9 cellular contexts compared by ENCODE assay signal in genomic region chrX:7941390-7942042, GRCh38. TPM values are rescaled to one million over a fixed set of nuclear protein-coding genes. Genes with fewer than 3 reads are reported as not detected.
DNase-seq lines count a peak whose midpoint lies in the region; ATAC-seq and TF ChIP-seq lines count a peak whose summit lies in the region.
"Had no signal": no experiment of that assay in that cellular context is flagged by ENCODE, and none has a peak within 500 bp of the region (broad histone marks: within the 10 kb centered on the region; RNA-seq: fewer than 3 reads in every experiment).

No MANE protein-coding gene starts in this region.

- H3K4me2 ChIP-seq in GM23248 (ENCODE audit: unreplicated experiment), result no peak overlapping the region

- H3K27ac Mint-ChIP-seq in Calu3 (ENCODE audit: unreplicated experiment), result no peak overlapping the region

- H3K36me3 ChIP-seq in GM23248 (ENCODE audit: low read depth), result no peaks in the 10 kb centered on the region

- intact Hi-C loops in Calu3 (cut with micrococcal nuclease; ENCODE audit: unreplicated experiment), result no loop called here
- intact Hi-C loops in left colon (cut with DNase I, micrococcal nuclease), result no loop called here

- no peaks in the 10 kb centered on the region for H3K4me1 ChIP-seq in GM23248 (ENCODE audit: insufficient read depth)

- H3K9me3 Mint-ChIP-seq in Calu3 (ENCODE audit: low read depth, unreplicated experiment), result no peaks in the 10 kb centered on the region
- H3K9me3 Mint-ChIP-seq: central memory CD8-positive, alpha-beta T cell had no signal

- in situ Hi-C loops in GM23248 (cut with MboI), result no loop called here

- H3K9me3 ChIP-seq in GM23248 (ENCODE audit: low read depth), result no peaks in the 10 kb centered on the region

- no peaks in the 10 kb centered on the region for H3K9me2 ChIP-seq in GM23248 (ENCODE audit: insufficient read depth)

- peak; percentile 86 for ATAC-seq in left colon
- no peak for ATAC-seq in HG02798 (IDR thresholded peaks at IDR 0.05; ENCODE audit: poor library complexity, unreplicated experiment)
- ATAC-seq in HG03280 (IDR thresholded peaks at IDR 0.05; ENCODE audit: unreplicated experiment), result no peak

- H3K36me3 Mint-ChIP-seq in Calu3 (ENCODE audit: insufficient read depth, unreplicated experiment), result no peaks in the 10 kb centered on the region

- no TSS peak for BruUV-seq in Calu3 (replicated peaks; lab: Mats Ljungman, UMichigan)

- H3K4me3 ChIP-seq in GM23248, result no peak overlapping the region

- no peaks in the 10 kb centered on the region for H3K4me1 Mint-ChIP-seq in Calu3 (ENCODE audit: low read depth, unreplicated experiment)
- H3K4me1 Mint-ChIP-seq: central memory CD8-positive, alpha-beta T cell had no signal

- WGBS in GM23248 (ENCODE audit: low coverage in 1 of 2, low lambda C conversion rate in 2 of 2, missing lambda C conversion rate in 2 of 2), 2 experiments, result 30 to 44% methylated on average over 2 to 3 of the region's 3 CpGs

- H3K4me3 Mint-ChIP-seq in Calu3 (ENCODE audit: low read depth, unreplicated experiment), result no peak overlapping the region
- H3K4me3 Mint-ChIP-seq: central memory CD8-positive, alpha-beta T cell had no signal

- H3F3A ChIP-seq in GM23248 (ENCODE audit: insufficient read depth), result no peaks in the 10 kb centered on the region

- no peaks in the 10 kb centered on the region for H3K27me3 Mint-ChIP-seq in Calu3 (ENCODE audit: unreplicated experiment)

- no peak overlapping the region for H2AFZ ChIP-seq in GM23248

- peak; percentile 22 for TF ChIP-seq CTCF in Calu3 (IDR thresholded peaks at IDR 0.05; ENCODE audit: unreplicated experiment)

- no peaks in the 10 kb centered on the region for H3K79me2 ChIP-seq in GM23248 (ENCODE audit: insufficient read depth)

- H3K27ac ChIP-seq in GM23248, result no peak overlapping the region

- no peaks in the 10 kb centered on the region for H3K27me3 ChIP-seq in GM23248 (replicated peaks; ENCODE audit: insufficient read depth)

- H4K20me1 ChIP-seq in GM23248 (ENCODE audit: insufficient read depth), result no peaks in the 10 kb centered on the region

- H3K9ac ChIP-seq in GM23248, result no peak overlapping the region

- CTCF ChIA-PET in Calu3 (lab: Charles Lee), result no interaction called here

- DNase-seq in Calu3, result peak; percentile 3
- DNase-seq in GM23248, result peak; percentile 12
- peak; percentile 21 for DNase-seq in RPMI8226
- peak in 1 of 2 donors; percentile 17 for DNase-seq in left colon
- DNase-seq in activated CD8-positive, alpha-beta memory T cell treated with anti-CD3 and anti-CD28 coated beads, Interleukin-2, amount 50 U/mL, for 48 hours, result no peak
- no peak for DNase-seq in germinal center (ENCODE audit: low spot score)

RNA-seq across cellular contexts. Expression of gene PNPLA4, which starts 14.3 kb away (rescaled TPM):
- 13.7 and 14.8 TPM in 2 replicates for total RNA-seq in Calu3 (2022)
- 3.0 and 10.7 TPM in 2 replicates for total RNA-seq in GM23248 (2014; rRNA removed; shearing (Covaris generic))
- polyA plus RNA-seq in GM23248 (2016; fragmentation: Nextera tagmentation; extraction: Ambion mirVana), result 10.8 and 12.0 TPM in 2 replicates
- 10 to 100 TPM; 31.0 to 35.0 TPM for total RNA-seq in left colon

Comparison
In these comparisons a context has a peak if more than half of its experiments do, and no peak if none do; other contexts are left out.
1. DNase-seq: peak in Calu3 (single experiment), GM23248 (single experiment) and RPMI8226 (single experiment); none in activated CD8-positive, alpha-beta memory T cell treated with anti-CD3 and anti-CD28 coated beads, Interleukin-2, amount 50 U/mL, for 48 hours (single experiment) and germinal center (single experiment).